In genomic region chr12:54197037-54197909, GRCh38 we compare ENCODE assay signal across 16 cellular contexts. TPM values are rescaled to one million over a fixed set of nuclear protein-coding genes. Genes with fewer than 3 reads are reported as not detected.
A peak's percentile ranks its signal among the peaks of the same experiment; 100 is the strongest.
DNase-seq lines count a peak whose midpoint lies in the region; ATAC-seq, FAIRE-seq and TF ChIP-seq lines count a peak whose summit lies in the region.
"Had no signal": no experiment of that assay in that cellular context is flagged by ENCODE, and none has a peak within 500 bp of the region (broad histone marks: within the 10 kb centered on the region; RNA-seq: fewer than 3 reads in every experiment).

No MANE protein-coding gene starts in this region.

- DNase-seq in A549 (ENCODE audit: low read depth in 1 of 2, low spot score in 1 of 2) (no peak), NCI-H69 (lab: John Stamatoyannopoulos, UW) (peak; percentile 58), foreskin keratinocyte (peak; percentile 40 to 70)
- DNase-seq: ACHN; activated CD4-positive, CD25-positive, alpha-beta regulatory T cell treated with anti-CD3 and anti-CD28 coated beads, Interleukin-2, amount 50 U/mL, for 72 hours; activated gamma-delta T cell; hippocampal formation; naive B cell; NCI-H1417 treated with DMSO at 0.1 percent for 48 hours; stimulated activated CD4-positive, alpha-beta T cell treated with anti-CD3 and anti-CD28 coated beads, Interleukin-2, amount 100 ng/mL, for 24 hours had no signal

- H3K27ac ChIP-seq in A549 (peak overlapping the region; percentile 3 to 14; a peak in 3 of 6 replicates), foreskin keratinocyte (no peak overlapping the region)

- CTCF ChIA-PET in A549 (lab: Yijun Ruan, JAX), result interaction anchor here (6.4 to 24.8 kb wide), 5 partner anchors 11 to 211 kb away, joined by 50 to 1074 read pairs (median 200); partner anchors contain the start of genes HOXC10, HOXC5, HOXC6 and HOXC8

- 74% methylated on average over 12 of the region's 12 CpGs for WGBS in A549 (ENCODE audit: missing lambda C conversion rate)

- no peak for TF ChIP-seq CTCF in A549 (IDR thresholded peaks at IDR 0.05)
- TF ChIP-seq CTCF in foreskin keratinocyte (conservative IDR thresholded peaks at IDR 0.05), result no peak

- no peak for TF ChIP-seq RAD21 in A549 (conservative IDR thresholded peaks at IDR 0.05 in 1 of 2, IDR thresholded peaks at IDR 0.05 in 1 of 2)

- ATAC-seq in A549 (0 out of 6 replicates have a peak, but pooled peaks of 1 of the 2 experiments have one; percentile 7), GM19463 (IDR thresholded peaks at IDR 0.05; ENCODE audit: unreplicated experiment) (peak; percentile 79), foreskin keratinocyte (peak; percentile 84), HG03039 (IDR thresholded peaks at IDR 0.05; ENCODE audit: unreplicated experiment) (no peak), HG02981 (IDR thresholded peaks at IDR 0.05; ENCODE audit: unreplicated experiment) (no peak), GM18520 (IDR thresholded peaks at IDR 0.05; ENCODE audit: unreplicated experiment) (no peak), GM21447 (IDR thresholded peaks at IDR 0.05; ENCODE audit: unreplicated experiment) (no peak)

- TF ChIP-seq EP300 in A549 (IDR thresholded peaks at IDR 0.05), result no peak

- H3K4me1 ChIP-seq in A549 (peaks cover 13% of the 10 kb centered on the region), foreskin keratinocyte (no peaks in the 10 kb centered on the region)

- no peak overlapping the region for H3K4me2 ChIP-seq in A549

- no peak for FAIRE-seq in A549 (lab: Jason Lieb, UNC)
- FAIRE-seq: RCC 7860 had no signal

- H3K4me3 ChIP-seq in A549, result no peak overlapping the region

- POLR2A ChIA-PET in A549 (lab: Yijun Ruan, JAX), result interaction anchor here (1.1 kb wide), 1 partner anchor 165 kb away, joined by 3 read pairs; no protein-coding TSS in a partner anchor

- no peak for TF ChIP-seq POLR2A in A549 (IDR thresholded peaks at IDR 0.05; ENCODE audit: low read length)

- H3K9me3 ChIP-seq in A549, result no peaks in the 10 kb centered on the region

- H3K27me3 ChIP-seq in foreskin keratinocyte, result peaks cover 5% of the 10 kb centered on the region

TF ChIP-seq in A549, 52 proteins besides CTCF, POLR2A, EP300 and RAD21:
- TF ChIP-seq HOXA7 (CRISPR knock-in tag; IDR thresholded peaks at IDR 0.05) (no peak), PBX3 (IDR thresholded peaks at IDR 0.05) (no peak), NPAS2 (CRISPR knock-in tag; IDR thresholded peaks at IDR 0.05; ENCODE audit: borderline replicate concordance) (no peak), NFE2L2 (conservative IDR thresholded peaks at IDR 0.05; ENCODE audit: low read length) (no peak), SMC3 (IDR thresholded peaks at IDR 0.05) (no peak), EHF (CRISPR knock-in tag; IDR thresholded peaks at IDR 0.05) (no peak), BHLHE40 (IDR thresholded peaks at IDR 0.05; ENCODE audit: low read depth, low read length) (no peak), CBX2 (IDR thresholded peaks at IDR 0.05; ENCODE audit: borderline replicate concordance, low read depth) (no peak), CHD4 (IDR thresholded peaks at IDR 0.05; ENCODE audit: borderline replicate concordance) (no peak), HEYL (CRISPR knock-in tag; IDR thresholded peaks at IDR 0.05) (no peak)

RNA-seq across cellular contexts. Expression of gene SMUG1, which starts 8.5 kb away (rescaled TPM):
- polyA plus RNA-seq in A549 (2011; rRNA removed) (34.8 and 40.7 TPM in 2 replicates), A549 (2017; fragmentation: RNase III; extraction: RNeasy Plus Mini Kit Qiagen cat#74134 plus additional on column Dnase treatment) (27.6 to 32.5 TPM (median 30.9 TPM) in 3 replicates), foreskin keratinocyte (73.3 and 80.9 TPM in 2 replicates)
- 42.2 and 49.4 TPM in 2 replicates for polyA plus RNA-seq in A549 (2012; cell fraction: cytosol; rRNA removed)
- polyA plus RNA-seq in A549 (2012; cell fraction: nucleus; rRNA removed), result 40.3 and 42.2 TPM in 2 replicates
- 40.1 and 41.6 TPM in 2 replicates for polyA minus RNA-seq in A549 (2011; rRNA and poly(A)+ RNA removed)
- total RNA-seq in foreskin keratinocyte, result 54.7 and 58.7 TPM in 2 replicates

Comparison
In these comparisons a context has a peak if more than half of its experiments do, and no peak if none do; other contexts are left out.
1. ATAC-seq: peak in GM19463 (single experiment) and foreskin keratinocyte (single experiment); none in HG03039 (single experiment), HG02981 (single experiment), GM18520 (single experiment) and GM21447 (single experiment).
2. DNase-seq: peak in NCI-H69 (single experiment) and foreskin keratinocyte (2 of 2); none in A549 (0 of 2).